Comparison of ENCODE assay signal across 1 cellular context in the genomic region with DNA sequence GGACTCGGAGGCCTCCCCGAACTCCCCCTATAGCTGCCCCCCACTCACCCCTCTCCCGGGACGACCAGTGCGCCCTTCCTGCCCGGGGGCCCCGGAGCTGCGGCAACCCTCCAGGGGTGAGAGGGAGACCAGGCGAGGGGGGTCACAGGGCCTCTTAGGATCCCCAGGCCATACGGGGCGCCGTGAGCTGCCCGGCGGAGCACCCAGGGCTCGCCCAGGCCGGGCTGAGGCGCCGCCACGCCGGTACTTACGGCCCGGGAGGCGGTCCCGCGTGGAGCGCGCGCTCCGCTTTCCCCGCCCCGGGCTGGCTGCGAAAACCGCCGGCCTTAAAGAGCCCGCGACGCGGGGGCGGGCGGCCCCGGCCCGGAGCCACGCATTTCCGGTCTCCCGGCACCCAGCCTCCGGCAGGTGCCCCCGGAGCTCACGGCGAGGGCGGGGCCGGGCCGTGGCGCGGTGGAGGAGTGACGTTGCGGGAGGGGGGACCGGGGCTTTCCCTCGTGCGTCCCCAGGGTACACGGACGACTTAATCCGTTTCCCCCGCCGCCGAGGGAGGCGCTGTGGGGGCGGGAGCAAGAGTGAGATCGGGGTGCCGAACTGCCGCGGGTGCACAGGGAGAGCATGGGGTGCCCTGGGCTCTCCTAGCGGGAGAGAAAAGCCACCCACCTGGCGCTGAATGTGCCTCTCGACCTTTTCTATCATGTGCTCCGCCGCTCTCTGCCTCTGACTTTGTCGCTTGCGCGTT.
TF ChIP-seq lines count a peak whose summit lies in the region.

Gene METTL21A (minus strand): TSS at position 381 of the 742 bp plus-strand sequence. CDS start 1,019 bp downstream, outside the sequence.

TF ChIP-seq in GM12878, 131 proteins besides CTCF, POLR2A, EP300 and RAD21 (continued from another document and continues in another):
- TF ChIP-seq KAT2A (conservative IDR thresholded peaks at IDR 0.05; ENCODE audit: control insufficient read depth, low read depth, low read length) (no peak), ATF7 (IDR thresholded peaks at IDR 0.05; ENCODE audit: low read depth) (peak; percentile 53), HCFC1 (IDR thresholded peaks at IDR 0.05; ENCODE audit: low read length) (peak; percentile 9; the same call in 1 of the 2 replicates), CUX1 (IDR thresholded peaks at IDR 0.05; ENCODE audit: insufficient replicate concordance, low read depth, low read length) (no peak), CHD2 (IDR thresholded peaks at IDR 0.05; ENCODE audit: borderline replicate concordance, low read depth, low read length) (peak; percentile 56; the same call in 1 of the 2 replicates), MAX (IDR thresholded peaks at IDR 0.05; ENCODE audit: low read depth, low read length) (peak; percentile 33; the same call in 1 of the 2 replicates), ATF2 (IDR thresholded peaks at IDR 0.05; ENCODE audit: low read length) (0 out of 2 replicates have a peak, but pooled peaks have one; percentile 33), KLF5 (IDR thresholded peaks at IDR 0.05; ENCODE audit: partially characterized antibody) (peak; percentile 31), RCOR1 (conservative IDR thresholded peaks at IDR 0.05; ENCODE audit: low read depth, low read length) (no peak), BRCA1 (IDR thresholded peaks at IDR 0.05; ENCODE audit: low read depth, low read length) (no peak), ZNF384 (IDR thresholded peaks at IDR 0.05; ENCODE audit: borderline replicate concordance, low read depth, low read length) (no peak), ZBTB40 (IDR thresholded peaks at IDR 0.05; ENCODE audit: borderline replicate concordance) (no peak), SKIL (IDR thresholded peaks at IDR 0.05; ENCODE audit: low read depth, poor library complexity, severe bottlenecking) (peak; percentile 47), TCF12 (IDR thresholded peaks at IDR 0.05; ENCODE audit: low read depth, low read length) (peak; percentile 92), CREM (IDR thresholded peaks at IDR 0.05; ENCODE audit: low read depth) (peak; percentile 91), ELK1 (IDR thresholded peaks at IDR 0.05; ENCODE audit: low read depth, low read length) (peak; percentile 66; the same call in 1 of the 2 replicates), TAF1 (IDR thresholded peaks at IDR 0.05; ENCODE audit: borderline replicate concordance, low read depth, low read length) (peak; percentile 47; the same call in 1 of the 2 replicates), MYC (IDR thresholded peaks at IDR 0.05; ENCODE audit: insufficient read depth, insufficient read length, insufficient replicate concordance, low read length, severe bottlenecking) (no peak), SMAD5 (IDR thresholded peaks at IDR 0.05; ENCODE audit: low read depth) (no peak; the same call in 1 of the 2 replicates), CEBPB (IDR thresholded peaks at IDR 0.05; ENCODE audit: borderline replicate concordance in 1 of 2, low read depth in 2 of 2, low read length in 2 of 2) (no peak), MEF2B (IDR thresholded peaks at IDR 0.05; ENCODE audit: partially characterized antibody, poor library complexity, severe bottlenecking) (peak; percentile 98), RELB (IDR thresholded peaks at IDR 0.05; ENCODE audit: low read depth) (peak; percentile 40; the same call in 1 of the 2 replicates), SUZ12 (IDR thresholded peaks at IDR 0.05; ENCODE audit: unreplicated experiment) (no peak), SIX5 (IDR thresholded peaks at IDR 0.05; ENCODE audit: low read depth, low read length, severe bottlenecking) (no peak), POLR2AphosphoS2 (IDR thresholded peaks at IDR 0.05; ENCODE audit: low read depth, low read length) (no peak), YBX1 (IDR thresholded peaks at IDR 0.05) (no peak), STAT1 (conservative IDR thresholded peaks at IDR 0.05) (no peak), IRF4 (IDR thresholded peaks at IDR 0.05; ENCODE audit: low read depth, low read length) (no peak), CBX5 (IDR thresholded peaks at IDR 0.05; ENCODE audit: low read depth) (peak; percentile 61; the same call in 1 of the 2 replicates), WRNIP1 (IDR thresholded peaks at IDR 0.05; ENCODE audit: borderline replicate concordance, low read depth, low read length) (no peak)
- TF ChIP-seq, protein P1, sequence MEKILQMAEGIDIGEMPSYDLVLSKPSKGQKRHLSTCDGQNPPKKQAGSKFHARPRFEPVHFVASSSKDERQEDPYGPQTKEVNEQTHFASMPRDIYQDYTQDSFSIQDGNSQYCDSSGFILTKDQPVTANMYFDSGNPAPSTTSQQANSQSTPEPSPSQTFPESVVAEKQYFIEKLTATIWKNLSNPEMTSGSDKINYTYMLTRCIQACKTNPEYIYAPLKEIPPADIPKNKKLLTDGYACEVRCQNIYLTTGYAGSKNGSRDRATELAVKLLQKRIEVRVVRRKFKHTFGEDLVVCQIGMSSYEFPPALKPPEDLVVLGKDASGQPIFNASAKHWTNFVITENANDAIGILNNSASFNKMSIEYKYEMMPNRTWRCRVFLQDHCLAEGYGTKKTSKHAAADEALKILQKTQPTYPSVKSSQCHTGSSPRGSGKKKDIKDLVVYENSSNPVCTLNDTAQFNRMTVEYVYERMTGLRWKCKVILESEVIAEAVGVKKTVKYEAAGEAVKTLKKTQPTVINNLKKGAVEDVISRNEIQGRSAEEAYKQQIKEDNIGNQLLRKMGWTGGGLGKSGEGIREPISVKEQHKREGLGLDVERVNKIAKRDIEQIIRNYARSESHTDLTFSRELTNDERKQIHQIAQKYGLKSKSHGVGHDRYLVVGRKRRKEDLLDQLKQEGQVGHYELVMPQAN (conservative IDR thresholded peaks at IDR 0.05), result peak; percentile 37
